12 cellular contexts compared by ENCODE assay signal in the genomic region with DNA sequence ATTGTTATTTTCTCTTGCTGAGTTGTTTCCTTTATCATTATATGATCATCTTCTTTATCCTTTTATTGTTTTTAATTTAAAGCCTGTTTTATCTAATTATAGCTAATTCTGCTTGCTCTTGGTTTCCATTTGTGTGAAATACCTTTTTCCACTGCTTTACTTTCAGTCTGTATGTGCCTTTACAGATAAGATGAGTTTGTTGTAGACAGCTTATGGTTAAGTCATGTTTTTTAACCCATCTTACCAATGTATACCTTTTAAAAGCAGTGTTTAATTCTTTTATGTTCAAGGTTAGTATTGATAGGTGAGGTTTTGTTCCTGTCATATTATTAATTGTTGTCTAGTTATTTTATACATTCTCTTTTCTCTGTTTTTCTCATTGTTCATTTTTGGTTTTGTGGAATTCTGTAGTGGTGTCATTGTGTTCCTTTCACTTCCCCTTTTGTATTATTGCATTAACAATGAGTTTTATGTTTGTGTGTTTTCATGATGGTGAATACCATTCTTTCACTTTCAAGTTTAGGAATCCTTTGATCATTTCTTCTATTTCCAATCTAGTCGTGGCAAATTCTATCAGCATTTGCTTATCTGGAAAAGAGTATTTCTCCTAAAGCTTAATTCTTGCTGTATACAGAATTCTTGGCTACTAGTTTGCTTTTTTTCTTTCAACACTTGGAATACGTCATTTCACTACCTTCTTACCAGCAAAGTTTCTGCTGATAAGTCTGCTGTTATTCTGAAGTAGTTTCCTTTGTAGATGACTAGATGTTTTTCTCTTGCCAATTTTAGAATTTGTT. TPM values are rescaled to one million over a fixed set of nuclear protein-coding genes. Genes with fewer than 3 reads are reported as not detected.
A peak's percentile ranks its signal among the peaks of the same experiment; 100 is the strongest.
DNase-seq lines count a peak whose midpoint lies in the region; ATAC-seq lines count a peak whose summit lies in the region.
"Had no signal": no experiment of that assay in that cellular context is flagged by ENCODE, and none has a peak within 500 bp of the region (broad histone marks: within the 10 kb centered on the region; RNA-seq: fewer than 3 reads in every experiment).

No MANE protein-coding gene starts in this region.

- DNase-seq in stimulated activated naive CD8-positive, alpha-beta T cell treated with anti-CD3 and anti-CD28 coated beads, Interleukin-15, Interleukin-2, amounts not matched to agents 100 U/mL and 50 U/mL, for 24 hours, result no peak
- no peak for DNase-seq in SKM-1 treated with dmso at 0.1 percent for 144 hours (lab: John Stamatoyannopoulos, UW; ENCODE audit: unreplicated experiment)
- DNase-seq in EL, result no peak
- DNase-seq in NCI-H524 treated with DMSO at 0.1 percent for 48 hours (lab: John Stamatoyannopoulos, UW), result no peak
- DNase-seq in ureter (ENCODE audit: low spot score), result no peak
- DNase-seq: naive thymus-derived CD4-positive, alpha-beta T cell had no signal

- peaks cover 6% of the 10 kb centered on the region for H3K9me3 Mint-ChIP-seq in stimulated activated naive CD8-positive, alpha-beta T cell treated with anti-CD3 and anti-CD28 coated beads, Interleukin-15, Interleukin-2, amounts not matched to agents 100 ng/mL and 50 ng/mL, for 24 hours

- H3K27ac Mint-ChIP-seq in stimulated activated naive CD8-positive, alpha-beta T cell treated with anti-CD3 and anti-CD28 coated beads, Interleukin-15, Interleukin-2, amounts not matched to agents 100 ng/mL and 50 ng/mL, for 24 hours, result peak overlapping the region; percentile 42
- H3K27ac Mint-ChIP-seq: naive thymus-derived CD4-positive, alpha-beta T cell; stimulated activated effector memory CD8-positive, alpha-beta T cell treated with anti-CD3 and anti-CD28 coated beads, Interleukin-12 subunit alpha, Interleukin-12 subunit beta, amount 100 ng/mL, for 72 hours had no signal

- H3K4me3 Mint-ChIP-seq in stimulated activated naive CD8-positive, alpha-beta T cell treated with anti-CD3 and anti-CD28 coated beads, Interleukin-15, Interleukin-2, amounts not matched to agents 100 ng/mL and 50 ng/mL, for 24 hours, result no peak overlapping the region
- H3K4me3 Mint-ChIP-seq: naive thymus-derived CD4-positive, alpha-beta T cell; stimulated activated effector memory CD8-positive, alpha-beta T cell treated with anti-CD3 and anti-CD28 coated beads, Interleukin-12 subunit alpha, Interleukin-12 subunit beta, amount 100 ng/mL, for 72 hours had no signal

- H3K4me1 Mint-ChIP-seq in stimulated activated naive CD8-positive, alpha-beta T cell treated with anti-CD3 and anti-CD28 coated beads, Interleukin-15, Interleukin-2, amounts not matched to agents 100 ng/mL and 50 ng/mL, for 24 hours (ENCODE audit: low read depth), result no peaks in the 10 kb centered on the region
- H3K4me1 Mint-ChIP-seq: stimulated activated effector memory CD8-positive, alpha-beta T cell treated with anti-CD3 and anti-CD28 coated beads, Interleukin-12 subunit alpha, Interleukin-12 subunit beta, amount 100 ng/mL, for 72 hours had no signal

- no peaks in the 10 kb centered on the region for H3K36me3 Mint-ChIP-seq in stimulated activated naive CD8-positive, alpha-beta T cell treated with anti-CD3 and anti-CD28 coated beads, Interleukin-15, Interleukin-2, amounts not matched to agents 100 ng/mL and 50 ng/mL, for 24 hours (ENCODE audit: low read depth)
- H3K36me3 Mint-ChIP-seq: naive thymus-derived CD4-positive, alpha-beta T cell; stimulated activated effector memory CD8-positive, alpha-beta T cell treated with anti-CD3 and anti-CD28 coated beads, Interleukin-12 subunit alpha, Interleukin-12 subunit beta, amount 100 ng/mL, for 72 hours had no signal

- no peak for ATAC-seq in stimulated activated naive CD8-positive, alpha-beta T cell treated with anti-CD3 and anti-CD28 coated beads, Interleukin-15, Interleukin-2, amounts not matched to agents 100 U/mL and 50 U/mL, for 24 hours
- peak; percentile 97 for ATAC-seq in HG02588 (IDR thresholded peaks at IDR 0.05; ENCODE audit: unreplicated experiment)
- peak; percentile 98 for ATAC-seq in HG03432 (IDR thresholded peaks at IDR 0.05; ENCODE audit: unreplicated experiment)
- ATAC-seq: naive thymus-derived CD4-positive, alpha-beta T cell; stimulated activated effector memory CD8-positive, alpha-beta T cell treated with anti-CD3 and anti-CD28 coated beads, Interleukin-12 subunit alpha, Interleukin-12 subunit beta, amount 100 ng/mL, for 72 hours had no signal

- no peaks in the 10 kb centered on the region for H3K27me3 Mint-ChIP-seq in stimulated activated naive CD8-positive, alpha-beta T cell treated with anti-CD3 and anti-CD28 coated beads, Interleukin-15, Interleukin-2, amounts not matched to agents 100 ng/mL and 50 ng/mL, for 24 hours

RNA-seq across cellular contexts. Expression of a gene that starts 21.8 kb away (rescaled TPM):
- not detected for total RNA-seq in ureter
- total RNA-seq: activated CD8-positive, alpha-beta memory T cell treated with anti-CD3 and anti-CD28 coated beads for 36 hours; epithelial cell of proximal tubule; naive thymus-derived CD4-positive, alpha-beta T cell had no signal

RNA-seq across cellular contexts. Expression of a gene that starts 45.8 kb away (rescaled TPM):
- not detected for total RNA-seq in ureter
- total RNA-seq: activated CD8-positive, alpha-beta memory T cell treated with anti-CD3 and anti-CD28 coated beads for 36 hours; epithelial cell of proximal tubule; naive thymus-derived CD4-positive, alpha-beta T cell had no signal

RNA-seq across cellular contexts. Expression of a gene that starts 55.8 kb away (rescaled TPM):
- not detected for total RNA-seq in ureter
- total RNA-seq: activated CD8-positive, alpha-beta memory T cell treated with anti-CD3 and anti-CD28 coated beads for 36 hours; epithelial cell of proximal tubule; naive thymus-derived CD4-positive, alpha-beta T cell had no signal
